In genomic region chr20:23810349-23810748, GRCh38 we compare ENCODE assay signal across 2 cellular contexts. TPM values are rescaled to one million over a fixed set of nuclear protein-coding genes. Genes with fewer than 3 reads are reported as not detected.
"Had no signal": no experiment of that assay in that cellular context is flagged by ENCODE, and none has a peak within 500 bp of the region (broad histone marks: within the 10 kb centered on the region; RNA-seq: fewer than 3 reads in every experiment).

No MANE protein-coding gene starts in this region.

RNA-seq across cellular contexts. Expression of gene CST2, which starts 16.2 kb away (rescaled TPM):
- total RNA-seq: G401, GM12878 had no signal
- polyA plus RNA-seq: GM12878 had no signal

RNA-seq across cellular contexts. Expression of gene CST1, which starts 59.6 kb away (rescaled TPM):
- total RNA-seq: G401, GM12878 had no signal
- polyA plus RNA-seq: GM12878 had no signal
